In the genomic region with DNA sequence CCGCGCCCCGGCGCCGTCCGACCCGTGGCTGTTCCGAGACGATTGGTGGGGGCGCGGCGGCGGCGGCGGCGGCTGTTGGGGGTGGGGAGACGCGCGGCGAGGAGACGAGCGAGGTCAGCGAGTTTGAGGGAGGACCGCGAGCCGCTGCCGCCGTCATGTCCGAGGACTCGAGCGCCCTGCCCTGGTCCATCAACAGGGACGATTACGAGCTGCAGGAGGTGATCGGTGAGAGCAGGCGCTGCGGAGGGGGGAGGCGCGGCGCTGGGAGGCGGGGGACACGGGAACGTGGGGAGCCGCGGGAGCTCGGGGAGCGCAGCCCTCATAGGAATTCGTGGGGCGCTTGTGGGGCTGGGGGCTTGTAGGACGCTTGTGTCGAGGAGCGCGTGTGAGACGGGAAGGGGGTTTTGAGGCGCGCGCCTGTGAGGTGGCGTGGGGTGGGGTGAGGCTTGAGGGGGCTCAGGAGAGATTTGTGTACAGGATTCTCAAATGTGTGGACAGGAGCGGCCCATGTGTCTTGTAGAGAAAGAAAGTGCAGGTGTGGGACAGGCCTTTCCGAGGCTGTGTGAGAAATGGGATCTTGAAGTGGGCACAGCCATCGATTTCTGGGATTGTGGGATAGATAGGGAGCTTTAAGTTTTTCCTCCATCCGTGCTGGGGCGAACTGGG, we compare ENCODE assay signal across 8 cellular contexts. TPM values are rescaled to one million over a fixed set of nuclear protein-coding genes. Genes with fewer than 3 reads are reported as not detected.
DNase-seq lines count a peak whose midpoint lies in the region; ATAC-seq and TF ChIP-seq lines count a peak whose summit lies in the region.

No MANE protein-coding gene starts in this region.

- H3K9me3 ChIP-seq in left ventricle myocardium inferior (replicated peaks) = no peaks in the 10 kb centered on the region
- no peaks in the 10 kb centered on the region for H3K9me3 ChIP-seq in prostate gland

- POLR2A ChIA-PET in GM10248 (lab: Yijun Ruan, JAX) = interaction anchor here (0.5 to 1.6 kb wide), 3 partner anchors 14 to 29 kb away, joined by 5 to 15 read pairs (median 14); a partner anchor contains a TSS

- TF ChIP-seq POLR2A in prostate gland (IDR thresholded peaks at IDR 0.05) = no peak

- peak; percentile 62 for DNase-seq in ELR (ENCODE audit: low read depth)
- DNase-seq in HS-27A (ENCODE audit: low read depth) = peak; percentile 19
- no peak for DNase-seq in activated T-helper 2 cell treated with anti-CD3 and anti-CD28 coated beads, Interferon-gamma antibody, Interleukin-2, Interleukin-4, amounts not matched to agents 10 μg/mL and 5 μg/mL and 100 μg/mL, durations not matched to agents 14 hours and 24 hours and 36 hours (ENCODE audit: low spot score)
- DNase-seq in left ventricle myocardium inferior = no peak
- peak; percentile 52 for DNase-seq in prostate gland (ENCODE audit: low spot score)
- no peak for DNase-seq in GM10248 (ENCODE audit: extremely low spot score)

- H3K36me3 ChIP-seq in left ventricle myocardium inferior (no peaks in the 10 kb centered on the region), prostate gland (no peaks in the 10 kb centered on the region)

- H3K27ac ChIP-seq in left ventricle myocardium inferior (replicated peaks) = peak overlapping the region; percentile 95
- peak overlapping the region; percentile 98 to 99 for H3K27ac ChIP-seq in prostate gland

- H3K27ac Mint-ChIP-seq in activated T-helper 2 cell treated with anti-CD3 and anti-CD28 coated beads, Interferon-gamma antibody, Interleukin-2, Interleukin-4, amounts not matched to agents 10 μg/mL and 5 μg/mL and 100 μg/mL, durations not matched to agents 14 hours and 24 hours and 36 hours = peak overlapping the region; percentile 99

- peaks cover 51% of the 10 kb centered on the region for H3K4me1 Mint-ChIP-seq in activated T-helper 2 cell treated with anti-CD3 and anti-CD28 coated beads, Interferon-gamma antibody, Interleukin-2, Interleukin-4, amounts not matched to agents 10 μg/mL and 5 μg/mL and 100 μg/mL, durations not matched to agents 14 hours and 24 hours and 36 hours (ENCODE audit: low read depth)

- H3K4me1 ChIP-seq in left ventricle myocardium inferior (peaks cover 49% of the 10 kb centered on the region), prostate gland (replicated peaks) (no peaks in the 10 kb centered on the region)

- no peaks in the 10 kb centered on the region for H3K9me3 Mint-ChIP-seq in activated T-helper 2 cell treated with anti-CD3 and anti-CD28 coated beads, Interferon-gamma antibody, Interleukin-2, Interleukin-4, amounts not matched to agents 10 μg/mL and 5 μg/mL and 100 μg/mL, durations not matched to agents 14 hours and 24 hours and 36 hours

- ATAC-seq in GM21576 (IDR thresholded peaks at IDR 0.05; ENCODE audit: unreplicated experiment) (no peak), GM21515 (IDR thresholded peaks at IDR 0.05; ENCODE audit: unreplicated experiment) (no peak)

- no peaks in the 10 kb centered on the region for H3K27me3 Mint-ChIP-seq in activated T-helper 2 cell treated with anti-CD3 and anti-CD28 coated beads, Interferon-gamma antibody, Interleukin-2, Interleukin-4, amounts not matched to agents 10 μg/mL and 5 μg/mL and 100 μg/mL, durations not matched to agents 14 hours and 24 hours and 36 hours (ENCODE audit: low read depth)

- WGBS in prostate gland = 1% methylated on average over 53 of the region's 62 CpGs

- CTCF ChIA-PET in GM10248 (lab: Yijun Ruan, JAX) = interaction anchor here (0.9 to 3.7 kb wide), 7 partner anchors 12 to 70 kb away, joined by 3 to 35 read pairs (median 5); a partner anchor contains a TSS

- H3K27me3 ChIP-seq in left ventricle myocardium inferior (ENCODE audit: low read depth) = no peaks in the 10 kb centered on the region
- no peaks in the 10 kb centered on the region for H3K27me3 ChIP-seq in prostate gland (replicated peaks; ENCODE audit: insufficient read depth)

- H3K4me3 Mint-ChIP-seq in activated T-helper 2 cell treated with anti-CD3 and anti-CD28 coated beads, Interferon-gamma antibody, Interleukin-2, Interleukin-4, amounts not matched to agents 10 μg/mL and 5 μg/mL and 100 μg/mL, durations not matched to agents 14 hours and 24 hours and 36 hours (ENCODE audit: low read depth) = peak overlapping the region; percentile 93

- H3K4me3 ChIP-seq in left ventricle myocardium inferior = peak overlapping the region; percentile 100
- peak overlapping the region; percentile 97 for H3K4me3 ChIP-seq in prostate gland

- intact Hi-C loops in activated T-helper 2 cell treated with anti-CD3 and anti-CD28 coated beads, Interferon-gamma antibody, Interleukin-2, Interleukin-4, amounts not matched to agents 10 μg/mL and 5 μg/mL and 100 μg/mL, durations not matched to agents 14 hours and 24 hours and 36 hours (cut with micrococcal nuclease) = loop anchor here (1.0 to 10.0 kb wide), 6 partner anchors 25 to 261 kb away; a partner anchor contains a TSS
- intact Hi-C loops in left ventricle myocardium inferior (cut with micrococcal nuclease) (no loop called here), prostate gland (cut with DNase I) (loop anchor here (2.0 kb wide), 1 partner anchor 27 kb away; a partner anchor contains a TSS)

- no peak for TF ChIP-seq CTCF in left ventricle myocardium inferior (IDR thresholded peaks at IDR 0.05; ENCODE audit: borderline replicate concordance)
- TF ChIP-seq CTCF in prostate gland (IDR thresholded peaks at IDR 0.05) = no peak
- no peak for TF ChIP-seq CTCF in GM10248 (IDR thresholded peaks at IDR 0.05; ENCODE audit: control extremely low read depth, extremely low read depth, low read depth, missing control alignments)

- peaks cover 35% of the 10 kb centered on the region for H3K36me3 Mint-ChIP-seq in activated T-helper 2 cell treated with anti-CD3 and anti-CD28 coated beads, Interferon-gamma antibody, Interleukin-2, Interleukin-4, amounts not matched to agents 10 μg/mL and 5 μg/mL and 100 μg/mL, durations not matched to agents 14 hours and 24 hours and 36 hours (ENCODE audit: low read depth)

RNA-seq across cellular contexts. Expression of a gene that starts 0.5 kb away (rescaled TPM):
- 62.2 and 65.8 TPM in 2 replicates for total RNA-seq in activated T-helper 2 cell treated with anti-CD3 and anti-CD28 coated beads, Interferon-gamma antibody, Interleukin-2, Interleukin-4, amounts not matched to agents 10 μg/mL and 5 μg/mL and 100 μg/mL, durations not matched to agents 14 hours and 24 hours and 36 hours
- total RNA-seq in left ventricle myocardium inferior (22.9 TPM), prostate gland (10 to 100 TPM; 21.2 to 32.7 TPM)

RNA-seq across cellular contexts. Expression of a gene that starts 27.4 kb away (rescaled TPM):
- 36.5 and 46.5 TPM in 2 replicates for total RNA-seq in activated T-helper 2 cell treated with anti-CD3 and anti-CD28 coated beads, Interferon-gamma antibody, Interleukin-2, Interleukin-4, amounts not matched to agents 10 μg/mL and 5 μg/mL and 100 μg/mL, durations not matched to agents 14 hours and 24 hours and 36 hours
- total RNA-seq in left ventricle myocardium inferior (6.9 TPM), prostate gland (10 to 100 TPM; 21.4 to 30.8 TPM)

RNA-seq across cellular contexts. Expression of a gene that starts 28.9 kb away (rescaled TPM):
- total RNA-seq in activated T-helper 2 cell treated with anti-CD3 and anti-CD28 coated beads, Interferon-gamma antibody, Interleukin-2, Interleukin-4, amounts not matched to agents 10 μg/mL and 5 μg/mL and 100 μg/mL, durations not matched to agents 14 hours and 24 hours and 36 hours = 68.6 and 69.5 TPM in 2 replicates
- total RNA-seq in left ventricle myocardium inferior = 120 TPM
- total RNA-seq in prostate gland = 100 to 1,000 TPM in 1 of 2 donors, 10 to 100 TPM in 1; 89.8 to 112 TPM

Comparison
In these comparisons a context has a peak if more than half of its experiments do, and no peak if none do; other contexts are left out.
1. DNase-seq: peak in ELR (single experiment), HS-27A (single experiment) and prostate gland (single experiment); none in activated T-helper 2 cell treated with anti-CD3 and anti-CD28 coated beads, Interferon-gamma antibody, Interleukin-2, Interleukin-4, amounts not matched to agents 10 μg/mL and 5 μg/mL and 100 μg/mL, durations not matched to agents 14 hours and 24 hours and 36 hours (single experiment), left ventricle myocardium inferior (single experiment) and GM10248 (single experiment).